20 cellular contexts compared by ENCODE assay signal in genomic region chr7:153522261-153522660, GRCh38.
"Had no signal": no experiment of that assay in that cellular context is flagged by ENCODE, and none has a peak within 500 bp of the region (broad histone marks: within the 10 kb centered on the region; RNA-seq: fewer than 3 reads in every experiment).

No MANE protein-coding gene starts in this region.

- H3K9me3 ChIP-seq: neutrophil, right lobe of liver had no signal

- H3K4me3 Mint-ChIP-seq: activated CD8-positive, alpha-beta memory T cell treated with anti-CD3 and anti-CD28 coated beads, Interleukin-2, amount 10 ng/mL, durations not matched to agents 7 days and 5 days; memory B cell; natural killer cell; T-cell had no signal

- H3K27me3 ChIP-seq: neutrophil, right lobe of liver had no signal

- H3K4me3 ChIP-seq: coronary artery, mucosa of descending colon, prostate gland, right lobe of liver had no signal

- H3K36me3 ChIP-seq: neutrophil, prostate gland, right lobe of liver had no signal

- H3K9ac ChIP-seq: SK-N-SH had no signal

- H3K4me1 ChIP-seq: prostate gland, right lobe of liver had no signal

- H3K27me3 Mint-ChIP-seq: activated CD8-positive, alpha-beta memory T cell treated with anti-CD3 and anti-CD28 coated beads, Interleukin-2, amount 10 ng/mL, durations not matched to agents 7 days and 5 days; memory B cell; T-cell had no signal

- H3K36me3 Mint-ChIP-seq: activated CD8-positive, alpha-beta memory T cell treated with anti-CD3 and anti-CD28 coated beads, Interleukin-2, amount 10 ng/mL, durations not matched to agents 7 days and 5 days; memory B cell; natural killer cell; T-cell had no signal

- DNase-seq: activated CD4-positive, alpha-beta T cell treated with anti-CD3 and anti-CD28 coated beads, Interleukin-2, amount 50 U/mL, for 48 hours; activated CD4-positive, CD25-positive, alpha-beta regulatory T cell treated with anti-CD3 and anti-CD28 coated beads, Interleukin-2, amount 50 U/mL, for 72 hours; activated CD8-positive, alpha-beta memory T cell treated with anti-CD3 and anti-CD28 coated beads, Interleukin-2, amount 10 ng/mL, durations not matched to agents 7 days and 5 days; activated effector memory CD4-positive, alpha-beta T cell treated with Interleukin-2 at 50 U/mL for 16 hours; activated naive CD4-positive, alpha-beta T cell treated with anti-CD3 and anti-CD28 coated beads, Interleukin-2, amount 50 U/mL, for 16 hours; activated T-cell treated with anti-CD3 and anti-CD28 coated beads, Interleukin-2, amount 50 U/mL, for 1 hour; caudate nucleus; mucosa of descending colon; natural killer cell; right lobe of liver; SK-N-SH; stimulated activated CD4-positive, alpha-beta T cell treated with anti-CD3 and anti-CD28 coated beads, Interleukin-1b, Interleukin-23, amount 100 ng/mL, for 48 hours; T-cell; T-helper 9 cell; trophoblast cell had no signal

- H3K4me1 Mint-ChIP-seq: activated CD8-positive, alpha-beta memory T cell treated with anti-CD3 and anti-CD28 coated beads, Interleukin-2, amount 10 ng/mL, durations not matched to agents 7 days and 5 days; memory B cell; natural killer cell; T-cell had no signal

- H3K27ac Mint-ChIP-seq: activated CD8-positive, alpha-beta memory T cell treated with anti-CD3 and anti-CD28 coated beads, Interleukin-2, amount 10 ng/mL, durations not matched to agents 7 days and 5 days; memory B cell; natural killer cell; T-cell had no signal

- H3K27ac ChIP-seq: coronary artery, neutrophil, right lobe of liver had no signal

- ATAC-seq: activated CD8-positive, alpha-beta memory T cell treated with anti-CD3 and anti-CD28 coated beads, Interleukin-2, amount 10 ng/mL, durations not matched to agents 7 days and 5 days; esophagus mucosa; mucosa of descending colon; natural killer cell; right lobe of liver; T-cell had no signal

- H3K4me2 ChIP-seq: SK-N-SH had no signal
